Comparison of ENCODE assay signal across 8 cellular contexts in genomic region chr6:160930547-160931377, GRCh38.
DNase-seq lines count a peak whose midpoint lies in the region; ATAC-seq lines count a peak whose summit lies in the region.

No MANE protein-coding gene starts in this region.

- in situ Hi-C loops in ACHN (cut with HindIII; ENCODE audit: low pct_ligation_motif_present, low pct_unique_long_range_greater_than_20kb, low sequenced_read_pairs) = no loop called here

- no peaks in the 10 kb centered on the region for H3K9me3 ChIP-seq in esophagus (ENCODE audit: control insufficient read depth in 2 of 2, insufficient read depth in 1 of 2, low read depth in 1 of 2, low read length in 1 of 2)
- no peaks in the 10 kb centered on the region for H3K9me3 ChIP-seq in mucosa of stomach (ENCODE audit: control insufficient read depth, low read length)

- 3% methylated on average over 47 to 50 of the region's 50 CpGs for WGBS in esophagus, 2 donors

- H3K27ac ChIP-seq in esophagus (ENCODE audit: low read depth in 2 of 2, low read length in 1 of 2) = no peak overlapping the region

- no peaks in the 10 kb centered on the region for H3K27me3 ChIP-seq in esophagus (ENCODE audit: control insufficient read depth in 1 of 2, insufficient read depth in 2 of 2, low read length in 2 of 2)
- peaks cover 14% of the 10 kb centered on the region for H3K27me3 ChIP-seq in mucosa of stomach (ENCODE audit: control insufficient read depth, insufficient read depth, low read length)

- H3K4me1 ChIP-seq in esophagus (ENCODE audit: control insufficient read depth in 2 of 2, insufficient read depth in 2 of 2, low read length in 1 of 2) (peaks cover 0 to 8% of the 10 kb centered on the region in 2 donors), mucosa of stomach (ENCODE audit: control insufficient read depth, insufficient read depth, low read length) (peaks cover 5% of the 10 kb centered on the region)

- DNase-seq in ACHN = peak; percentile 44
- peak; percentile 47 for DNase-seq in NCI-H524 treated with DMSO at 0.1 percent for 48 hours (lab: John Stamatoyannopoulos, UW)
- peak; percentile 68 for DNase-seq in activated T-cell treated with anti-CD3 and anti-CD28 coated beads, Interleukin-2, amount 50 U/mL, for 1 hour
- peak; percentile 46 to 48 for DNase-seq in stimulated activated CD8-positive, alpha-beta memory T cell treated with anti-CD3 and anti-CD28 coated beads, Interleukin-2, amount 100 ng/mL, for 48 hours (ENCODE audit: low read depth in 2 of 2)

- H3K36me3 ChIP-seq in esophagus (ENCODE audit: control insufficient read depth in 2 of 2, insufficient read depth in 2 of 2, low read length in 1 of 2) = no peaks in the 10 kb centered on the region
- H3K36me3 ChIP-seq in mucosa of stomach (ENCODE audit: control insufficient read depth, insufficient read depth, low read length) = no peaks in the 10 kb centered on the region

- ATAC-seq in GM18867 (IDR thresholded peaks at IDR 0.05; ENCODE audit: unreplicated experiment) (peak; percentile 80), HG03108 (IDR thresholded peaks at IDR 0.05; ENCODE audit: unreplicated experiment) (peak; percentile 76)

- peak overlapping the region; percentile 17 for H3K9ac ChIP-seq in mucosa of stomach (ENCODE audit: low read length)

- H3K4me3 ChIP-seq in esophagus (ENCODE audit: low read depth in 1 of 2, low read length in 2 of 2) (peak overlapping the region; percentile 38 to 46), mucosa of stomach (ENCODE audit: low read length) (no peak overlapping the region)
